In the genomic region with DNA sequence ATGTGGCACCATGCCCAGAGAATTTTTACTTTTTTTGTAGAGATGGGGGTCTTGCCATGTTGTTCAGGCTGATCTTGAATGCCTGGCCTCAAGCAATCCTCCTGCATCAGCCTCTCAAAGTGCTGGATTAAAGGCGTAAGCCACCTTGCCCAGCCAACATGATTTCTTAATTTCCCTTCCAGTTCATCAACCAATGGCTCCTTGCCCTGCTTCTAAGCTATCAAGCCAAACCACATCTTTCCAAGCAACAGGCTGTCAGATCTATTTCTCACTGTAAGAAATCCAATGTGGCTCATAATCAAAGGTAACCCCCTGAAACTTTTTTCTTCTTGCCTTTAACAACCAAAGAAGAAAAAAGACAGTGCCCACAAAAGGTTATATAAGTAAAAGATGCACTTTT, we compare ENCODE assay signal across 13 cellular contexts.
"Had no signal": no experiment of that assay in that cellular context is flagged by ENCODE, and none has a peak within 500 bp of the region (broad histone marks: within the 10 kb centered on the region; RNA-seq: fewer than 3 reads in every experiment).

No MANE protein-coding gene starts in this region.

- H3K9me3 ChIP-seq: SK-N-SH, spleen, transverse colon had no signal

- ATAC-seq: activated CD4-positive, CD25-positive, alpha-beta regulatory T cell treated with anti-CD3 and anti-CD28 coated beads, Interleukin-2, amount 50 U/mL, for 24 hours; natural killer cell treated with Interleukin-12 subunit alpha and Interleukin-12 subunit beta and Interleukin-15 and Interleukin-18, amount 100 ng/mL, for 72 hours; T-cell had no signal

- H3K27me3 ChIP-seq: brain microvascular endothelial cell, spleen, transverse colon had no signal

- H3K9ac ChIP-seq: SK-N-SH had no signal

- H3K36me3 ChIP-seq: brain microvascular endothelial cell, spleen, transverse colon had no signal

- H3K4me2 ChIP-seq: SK-N-SH had no signal

- H3K27ac ChIP-seq: brain microvascular endothelial cell, epithelial cell of prostate, spleen had no signal

- H3K4me3 ChIP-seq: spleen, transverse colon had no signal

- DNase-seq: activated CD4-positive, alpha-beta T cell treated with anti-CD3 and anti-CD28 coated beads, Interleukin-2, amount 50 U/mL, for 4 hours; brain microvascular endothelial cell; cerebellar nuclear complex; kidney; SK-N-SH; spleen; stimulated activated CD4-positive, alpha-beta T cell treated with anti-CD3 and anti-CD28 coated beads, Interleukin-1b, Interleukin-23, amount 100 ng/mL, for 48 hours; T-cell; T1000; transverse colon had no signal

- H3K4me1 ChIP-seq: spleen had no signal
